9 cellular contexts compared by ENCODE assay signal in the genomic region with DNA sequence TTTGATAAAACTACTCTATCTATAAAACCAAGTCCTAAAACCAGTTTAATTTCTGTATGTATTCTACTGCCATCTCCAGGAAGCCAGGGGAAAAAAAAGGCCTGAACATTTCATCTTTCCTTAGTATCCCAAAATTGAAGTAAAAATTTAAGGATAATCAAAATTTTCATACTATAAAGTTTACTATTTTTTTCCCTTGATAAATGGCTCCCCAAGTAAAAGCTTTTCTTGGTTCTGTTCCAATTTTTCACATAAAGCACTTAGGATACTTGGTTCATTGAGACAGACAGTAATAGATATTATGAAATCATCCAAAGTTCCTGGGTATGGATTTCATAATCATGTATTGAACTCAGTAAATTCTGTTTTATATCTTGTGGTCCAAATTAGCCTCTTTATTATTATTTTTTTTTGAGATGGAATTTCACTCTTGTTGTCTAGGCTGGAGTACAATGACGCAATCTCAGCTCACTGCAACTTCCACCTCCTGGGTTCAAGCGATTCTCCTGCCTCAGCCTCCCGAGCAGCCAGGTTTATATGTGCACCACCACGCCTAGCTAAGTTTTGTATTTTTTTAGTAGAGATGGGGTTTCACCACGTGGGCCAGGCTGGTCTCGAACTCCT. TPM values are rescaled to one million over a fixed set of nuclear protein-coding genes. Genes with fewer than 3 reads are reported as not detected.
DNase-seq lines count a peak whose midpoint lies in the region; ATAC-seq and TF ChIP-seq lines count a peak whose summit lies in the region.
"Had no signal": no experiment of that assay in that cellular context is flagged by ENCODE, and none has a peak within 500 bp of the region (broad histone marks: within the 10 kb centered on the region; RNA-seq: fewer than 3 reads in every experiment).

No MANE protein-coding gene starts in this region.

- TF ChIP-seq POLR2A in adrenal gland (IDR thresholded peaks at IDR 0.05), result no peak

- WGBS in adrenal gland, 4 donors, result 83 to 88% (median 84%) methylated on average over 6 of the region's 6 CpGs

- DNase-seq in A172 (ENCODE audit: low spot score) (peak; percentile 27), HCEC 1CT (peak; percentile 60), adrenal gland (no peak), kidney tubule cell (ENCODE audit: low spot score) (peak; percentile 30), OCI-M2 (lab: John Stamatoyannopoulos, UW; ENCODE audit: unreplicated experiment) (no peak), putamen (ENCODE audit: low spot score) (no peak), NCI-H774 (lab: John Stamatoyannopoulos, UW) (no peak)
- DNase-seq: naive thymus-derived CD8-positive, alpha-beta T cell had no signal

- no peaks in the 10 kb centered on the region for H3K27me3 ChIP-seq in adrenal gland

- H3K27ac ChIP-seq in adrenal gland, result no peak overlapping the region

- intact Hi-C loops in adrenal gland (cut with DNase I), result no loop called here

- no peak overlapping the region for H3K4me3 ChIP-seq in adrenal gland

- H3K4me1 ChIP-seq in adrenal gland (replicated peaks in 1 of 2), result peaks cover 5 to 7% of the 10 kb centered on the region in 2 donors

- peak; percentile 42 to 71 (median 56) for TF ChIP-seq CTCF in adrenal gland (IDR thresholded peaks at IDR 0.05)

- peaks cover 0 to 22% of the 10 kb centered on the region in 2 donors for H3K36me3 ChIP-seq in adrenal gland (replicated peaks in 1 of 2)

- ATAC-seq in HG02623 (IDR thresholded peaks at IDR 0.05; ENCODE audit: unreplicated experiment), result no peak
- ATAC-seq: naive thymus-derived CD8-positive, alpha-beta T cell had no signal

- no peaks in the 10 kb centered on the region for H3K9me3 ChIP-seq in adrenal gland (replicated peaks in 1 of 3)

RNA-seq across cellular contexts. Expression of gene ICE2, which starts 34.5 kb away (rescaled TPM):
- total RNA-seq in A172 (2014; rRNA removed; shearing (Covaris generic)), result 29.2 and 31.9 TPM in 2 replicates
- total RNA-seq in adrenal gland, result 10 to 100 TPM; 13.6 to 53.7 (median 38.3) TPM
- 10 to 100 TPM; 14.2 to 42.2 (median 15.6) TPM for polyA plus RNA-seq in adrenal gland

RNA-seq across cellular contexts. Expression of gene ANXA2, which starts 46.6 kb away (rescaled TPM):
- total RNA-seq in A172 (2014; rRNA removed; shearing (Covaris generic)), result 4,320 and 4,475 TPM in 2 replicates
- 100 to 1,000 TPM; 335 to 733 (median 482) TPM for total RNA-seq in adrenal gland
- 1,000 to 10,000 TPM in 1 of 3 donors, 100 to 1,000 TPM in 2; 314 to 1,002 (median 476) TPM for polyA plus RNA-seq in adrenal gland

Comparison
In these comparisons a context has a peak if more than half of its experiments do, and no peak if none do; other contexts are left out.
1. DNase-seq: peak in A172 (single experiment), HCEC 1CT (single experiment) and kidney tubule cell (single experiment); none in adrenal gland (0 of 7), OCI-M2 (single experiment), putamen (single experiment) and NCI-H774 (single experiment).